ENCODE assay signal across 33 cellular contexts in the genomic region with DNA sequence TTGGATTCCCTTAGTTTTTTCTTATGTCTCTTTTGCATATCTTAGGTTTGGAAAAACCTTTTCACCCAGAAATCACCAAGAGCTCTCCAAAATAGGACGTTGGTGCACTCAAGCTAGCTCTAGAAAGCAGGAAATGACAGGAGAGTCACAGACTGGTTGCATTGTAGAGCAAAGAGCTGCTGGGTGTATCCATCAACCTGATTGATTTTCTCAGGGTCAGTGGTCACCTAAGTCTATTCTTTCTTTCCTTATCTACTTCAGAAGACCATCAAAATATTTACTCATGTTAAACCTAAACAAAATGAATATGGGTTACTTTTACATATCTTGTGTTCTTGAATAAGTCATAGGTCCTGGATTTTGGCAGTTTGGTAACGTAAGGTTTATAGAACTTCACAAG. TPM values are rescaled to one million over a fixed set of nuclear protein-coding genes. Genes with fewer than 3 reads are reported as not detected.
"Had no signal": no experiment of that assay in that cellular context is flagged by ENCODE, and none has a peak within 500 bp of the region (broad histone marks: within the 10 kb centered on the region; RNA-seq: fewer than 3 reads in every experiment).

No MANE protein-coding gene starts in this region.

- H3K27me3 ChIP-seq: neutrophil, pancreas, spleen, suprapubic skin, testis, tibial artery, transverse colon, upper lobe of right lung, uterus had no signal

- H3K4me1 Mint-ChIP-seq: nephron had no signal

- H3K4me3 ChIP-seq: pancreas, psoas muscle, skin epidermis, smooth muscle cell, spleen, suprapubic skin, testis, tibial artery, transverse colon, upper lobe of right lung, uterus had no signal

- H3K4me1 ChIP-seq: psoas muscle, spleen, suprapubic skin, testis, tibial artery, upper lobe of right lung, uterus had no signal

- DNase-seq: naive thymus-derived CD4-positive, alpha-beta T cell; natural killer cell; nucleus accumbens; pancreas; psoas muscle; right cardiac atrium; spleen; stimulated activated CD4-positive, alpha-beta T cell treated with anti-CD3 and anti-CD28 coated beads, Interleukin-12 subunit alpha, Interleukin-12 subunit beta, amount 100 ng/mL, for 4 hours; stimulated activated CD4-positive, alpha-beta T cell treated with anti-CD3 and anti-CD28 coated beads, Interleukin-1b, Interleukin-23, amount 100 ng/mL, for 48 hours; stimulated activated CD4-positive, alpha-beta T cell treated with anti-CD3 and anti-CD28 coated beads, Interleukin-4, amount 100 ng/mL, for 1 hour; stimulated activated CD4-positive, alpha-beta T cell treated with anti-CD3 and anti-CD28 coated beads, Interleukin-4, amount 100 ng/mL, for 4 hours; stimulated activated CD8-positive, alpha-beta memory T cell treated with anti-CD3 and anti-CD28 coated beads, Interleukin-4, amount 100 ng/mL, for 48 hours; stimulated activated naive CD4-positive, alpha-beta T cell; stimulated activated naive CD8-positive, alpha-beta T cell treated with anti-CD3 and anti-CD28 coated beads, Interleukin-15, amount 100 ng/mL, for 72 hours; stimulated activated naive CD8-positive, alpha-beta T cell treated with anti-CD3 and anti-CD28 coated beads, Interleukin-15, Interleukin-2, amounts not matched to agents 100 U/mL and 50 U/mL, for 24 hours; substantia nigra; testis; tibial artery; transverse colon; upper lobe of right lung; uterus had no signal

- H3K27me3 Mint-ChIP-seq: naive thymus-derived CD4-positive, alpha-beta T cell; stimulated activated memory B cell treated with anti-CD40 and anti-IgM and Interleukin-4, amounts not matched to agents 10 μg/mL and 1 μg/mL and 100 μg/mL, for 72 hours; stimulated activated naive CD8-positive, alpha-beta T cell treated with anti-CD3 and anti-CD28 coated beads, Interleukin-15, amount 100 ng/mL, for 72 hours; type B pancreatic cell had no signal

- H3K9me3 ChIP-seq: neutrophil, pancreas, psoas muscle, spleen, suprapubic skin, testis, tibial artery, transverse colon, upper lobe of right lung, uterus had no signal

- H3K4me2 ChIP-seq: smooth muscle cell had no signal

- H3K36me3 ChIP-seq: pancreas, uterus had no signal

- H3K27ac ChIP-seq: neutrophil, pancreas, psoas muscle, skin epidermis, spleen, suprapubic skin, testis, tibial artery, transverse colon, upper lobe of right lung, uterus had no signal

- H3K9me3 Mint-ChIP-seq: naive thymus-derived CD4-positive, alpha-beta T cell; natural killer cell; nephron; stimulated activated memory B cell treated with anti-CD40 and anti-IgM and Interleukin-4, amounts not matched to agents 10 μg/mL and 1 μg/mL and 100 μg/mL, for 72 hours; stimulated activated naive CD8-positive, alpha-beta T cell treated with anti-CD3 and anti-CD28 coated beads, Interleukin-15, amount 100 ng/mL, for 72 hours; type B pancreatic cell had no signal

- H3K4me3 Mint-ChIP-seq: naive thymus-derived CD4-positive, alpha-beta T cell; natural killer cell; nephron; stimulated activated memory B cell treated with anti-CD40 and anti-IgM and Interleukin-4, amounts not matched to agents 10 μg/mL and 1 μg/mL and 100 μg/mL, for 72 hours; stimulated activated naive CD8-positive, alpha-beta T cell treated with anti-CD3 and anti-CD28 coated beads, Interleukin-15, amount 100 ng/mL, for 72 hours; type B pancreatic cell had no signal

- FAIRE-seq: pancreas had no signal

- H3K27ac Mint-ChIP-seq: naive thymus-derived CD4-positive, alpha-beta T cell; natural killer cell; nephron; stimulated activated memory B cell treated with anti-CD40 and anti-IgM and Interleukin-4, amounts not matched to agents 10 μg/mL and 1 μg/mL and 100 μg/mL, for 72 hours; type B pancreatic cell had no signal

- ATAC-seq: naive thymus-derived CD4-positive, alpha-beta T cell; natural killer cell; pancreas; psoas muscle; right cardiac atrium; sciatic nerve; stimulated activated memory B cell treated with anti-CD40 and anti-IgM and Interleukin-4, amounts not matched to agents 10 μg/mL and 1 μg/mL and 100 μg/mL, for 72 hours; stimulated activated naive CD8-positive, alpha-beta T cell treated with anti-CD3 and anti-CD28 coated beads, Interleukin-15, amount 100 ng/mL, for 72 hours; stimulated activated naive CD8-positive, alpha-beta T cell treated with anti-CD3 and anti-CD28 coated beads, Interleukin-15, Interleukin-2, amounts not matched to agents 100 U/mL and 50 U/mL, for 24 hours had no signal

RNA-seq across cellular contexts. Expression of a gene that starts 30.8 kb away (rescaled TPM):
- total RNA-seq: naive thymus-derived CD4-positive, alpha-beta T cell; natural killer cell; omental fat pad; osteocyte; pancreas; posterior vena cava; sciatic nerve; smooth muscle cell; spleen had no signal
- polyA plus RNA-seq: neural cell, pancreas, spleen had no signal
